Comparison of ENCODE assay signal across 2 cellular contexts in genomic region chr6:13832778-13833177, GRCh38.
TF ChIP-seq lines count a peak whose summit lies in the region.

No MANE protein-coding gene starts in this region.

TF ChIP-seq in GM12878, 131 proteins besides CTCF, POLR2A, EP300 and RAD21:
- TF ChIP-seq REST (IDR thresholded peaks at IDR 0.05; ENCODE audit: low read depth, low read length) (no peak), ZBTB11 (CRISPR knock-in tag; IDR thresholded peaks at IDR 0.05) (no peak), MEF2A (IDR thresholded peaks at IDR 0.05; ENCODE audit: insufficient read depth, low read depth, low read length) (0 out of 2 replicates have a peak, but pooled peaks have one; percentile 45), MAX (IDR thresholded peaks at IDR 0.05; ENCODE audit: low read depth, low read length) (no peak), USF2 (IDR thresholded peaks at IDR 0.05; ENCODE audit: borderline replicate concordance, low read depth, low read length) (no peak), ZNF274 (IDR thresholded peaks at IDR 0.05; ENCODE audit: insufficient read depth, insufficient read length) (no peak), MYB (IDR thresholded peaks at IDR 0.05; ENCODE audit: borderline replicate concordance, low read depth, low read length) (no peak), RAD51 (IDR thresholded peaks at IDR 0.05) (no peak), BCL11A (IDR thresholded peaks at IDR 0.05; ENCODE audit: low read depth, low read length) (peak; percentile 39; the same call in 1 of the 2 replicates), JUNB (IDR thresholded peaks at IDR 0.05) (peak; percentile 86), CREM (IDR thresholded peaks at IDR 0.05; ENCODE audit: low read depth) (0 out of 2 replicates have a peak, but pooled peaks have one; percentile 23), ZNF622 (IDR thresholded peaks at IDR 0.05) (no peak), NFIC (IDR thresholded peaks at IDR 0.05; ENCODE audit: low read depth, low read length) (peak; percentile 65; the same call in 1 of the 2 replicates), NRF1 (conservative IDR thresholded peaks at IDR 0.05; ENCODE audit: low read depth, low read length) (no peak)

TF ChIP-seq in K562, 482 proteins besides CTCF, POLR2A, EP300 and RAD21:
- TF ChIP-seq SREBF1 (IDR thresholded peaks at IDR 0.05; ENCODE audit: borderline replicate concordance, low read depth, low read length) (no peak), DACH1 (IDR thresholded peaks at IDR 0.05; ENCODE audit: partially characterized antibody) (peak; percentile 15)
